In genomic region chr14:30194769-30195168, GRCh38 we compare ENCODE assay signal across 15 cellular contexts.
DNase-seq lines count a peak whose midpoint lies in the region; ATAC-seq and TF ChIP-seq lines count a peak whose summit lies in the region.
"Had no signal": no experiment of that assay in that cellular context is flagged by ENCODE, and none has a peak within 500 bp of the region (broad histone marks: within the 10 kb centered on the region; RNA-seq: fewer than 3 reads in every experiment).

No MANE protein-coding gene starts in this region.

- CTCF ChIA-PET in T-cell (lab: Charles Lee), result no interaction called here

- peak overlapping the region; percentile 51 to 59 (median 54) for H3K27ac ChIP-seq in esophagus muscularis mucosa (replicated peaks in 1 of 4)
- H3K27ac ChIP-seq in osteoblast (ENCODE audit: low read depth, low read length), result peak overlapping the region; percentile 91
- H3K27ac ChIP-seq: KMS-11 had no signal

- no peak overlapping the region for H3K4me3 Mint-ChIP-seq in T-cell
- H3K4me3 Mint-ChIP-seq: CD8-positive, alpha-beta memory T cell had no signal

- peak; percentile 73 for DNase-seq in AG20443 (ENCODE audit: low spot score)
- peak; percentile 45 for DNase-seq in NCI-H446 treated with DMSO at 0.1 percent for 48 hours (lab: John Stamatoyannopoulos, UW)
- no peak for DNase-seq in esophagus muscularis mucosa (ENCODE audit: extremely low spot score)
- no peak for DNase-seq in osteoblast (ENCODE audit: insufficient read length, low spot score, missing footprints)
- no peak for DNase-seq in mucosa of gallbladder (ENCODE audit: low spot score)
- no peak for DNase-seq in T-cell
- DNase-seq in RKO (ENCODE audit: low spot score), result no peak
- DNase-seq: activated CD8-positive, alpha-beta memory T cell treated with anti-CD3 and anti-CD28 coated beads, Interleukin-2, amount 50 U/mL, for 48 hours; CD8-positive, alpha-beta memory T cell; cerebellar nuclear complex; NCI-H774; stimulated activated naive CD4-positive, alpha-beta T cell; T-helper 2 cell had no signal

- peak overlapping the region; percentile 80 for H3K4me2 ChIP-seq in osteoblast (ENCODE audit: insufficient read depth, low read length)
- H3K4me2 ChIP-seq: KMS-11 had no signal

- TF ChIP-seq CTCF in esophagus muscularis mucosa (IDR thresholded peaks at IDR 0.05), result no peak
- no peak for TF ChIP-seq CTCF in osteoblast (IDR thresholded peaks at IDR 0.05; ENCODE audit: extremely low read depth, low read depth, low read length)

- H3K4me1 ChIP-seq in esophagus muscularis mucosa, result peaks cover 0 to 32% (median 21%) of the 10 kb centered on the region in 4 donors
- peaks cover 54% of the 10 kb centered on the region for H3K4me1 ChIP-seq in osteoblast (ENCODE audit: insufficient read depth, low read length)

- POLR2A ChIA-PET in T-cell (lab: Charles Lee), result no interaction called here

- no peaks in the 10 kb centered on the region for H4K20me1 ChIP-seq in osteoblast (ENCODE audit: insufficient read depth, low read length)

- H3K27me3 ChIP-seq in esophagus muscularis mucosa (no peaks in the 10 kb centered on the region), osteoblast (ENCODE audit: insufficient read depth, low read length) (no peaks in the 10 kb centered on the region)

- TF ChIP-seq EP300 in esophagus muscularis mucosa (IDR thresholded peaks at IDR 0.05), result no peak

- peaks cover 0 to 8% (median 4%) of the 10 kb centered on the region in 3 donors for H3K9me3 Mint-ChIP-seq in T-cell

- no peaks in the 10 kb centered on the region for H3K9me3 ChIP-seq in esophagus muscularis mucosa
- no peaks in the 10 kb centered on the region for H3K9me3 ChIP-seq in osteoblast (ENCODE audit: low read depth, low read length)

- H2AFZ ChIP-seq in osteoblast (ENCODE audit: low read length), result no peak overlapping the region

- intact Hi-C loops in esophagus muscularis mucosa (cut with DNase I), result no loop called here

- 29% methylated on average over 2 of the region's 2 CpGs for WGBS in esophagus muscularis mucosa

- ATAC-seq in T-cell (replicated peaks in 1 of 4) (no peak), GM21576 (IDR thresholded peaks at IDR 0.05; ENCODE audit: unreplicated experiment) (no peak)

- H3K4me3 ChIP-seq in esophagus muscularis mucosa (no peak overlapping the region), osteoblast (ENCODE audit: insufficient read depth, low read length) (peak overlapping the region; percentile 42)

- no peak for TF ChIP-seq POLR2A in esophagus muscularis mucosa (IDR thresholded peaks at IDR 0.05; ENCODE audit: low read depth)

- H3K36me3 Mint-ChIP-seq in T-cell, result no peaks in the 10 kb centered on the region
- H3K36me3 Mint-ChIP-seq: CD8-positive, alpha-beta memory T cell had no signal

- no peak overlapping the region for H3K27ac Mint-ChIP-seq in T-cell
- H3K27ac Mint-ChIP-seq: CD8-positive, alpha-beta memory T cell had no signal

- no peaks in the 10 kb centered on the region for H3K4me1 Mint-ChIP-seq in T-cell
- H3K4me1 Mint-ChIP-seq: CD8-positive, alpha-beta memory T cell had no signal

- H3K36me3 ChIP-seq in esophagus muscularis mucosa (no peaks in the 10 kb centered on the region), osteoblast (ENCODE audit: insufficient read depth, low read length) (no peaks in the 10 kb centered on the region)

- no peaks in the 10 kb centered on the region for H3K79me2 ChIP-seq in osteoblast (ENCODE audit: insufficient read depth, low read length)

- H3K27me3 Mint-ChIP-seq in T-cell, result no peaks in the 10 kb centered on the region
- H3K27me3 Mint-ChIP-seq: CD8-positive, alpha-beta memory T cell had no signal

Comparison
In these comparisons a context has a peak if more than half of its experiments do, and no peak if none do; other contexts are left out.
1. DNase-seq: peak in AG20443 (single experiment) and NCI-H446 treated with DMSO at 0.1 percent for 48 hours (single experiment); none in esophagus muscularis mucosa (single experiment), osteoblast (single experiment), mucosa of gallbladder (single experiment), T-cell (0 of 34) and RKO (single experiment).